16 cellular contexts compared by ENCODE assay signal in the genomic region with DNA sequence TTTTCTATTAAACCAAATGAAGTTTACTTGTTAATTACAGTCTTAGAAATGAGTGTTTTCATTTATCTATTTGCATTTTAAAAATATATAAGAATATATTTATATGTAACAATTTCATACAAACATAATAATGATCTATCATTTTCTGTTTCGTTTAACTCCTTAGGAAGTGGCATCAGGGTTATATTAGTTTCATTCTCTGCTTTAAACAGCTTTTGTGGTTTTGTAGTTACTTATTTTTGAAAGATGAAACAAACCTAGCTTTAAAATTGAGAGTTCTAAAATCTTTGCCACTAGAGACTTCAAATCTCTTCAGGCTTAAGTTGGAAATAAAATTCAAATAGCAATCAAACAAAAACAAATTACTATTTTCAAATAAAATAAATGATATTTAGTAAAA.
A peak's percentile ranks its signal among the peaks of the same experiment; 100 is the strongest.
DNase-seq lines count a peak whose midpoint lies in the region; ATAC-seq and TF ChIP-seq lines count a peak whose summit lies in the region.
"Had no signal": no experiment of that assay in that cellular context is flagged by ENCODE, and none has a peak within 500 bp of the region (broad histone marks: within the 10 kb centered on the region; RNA-seq: fewer than 3 reads in every experiment).

No MANE protein-coding gene starts in this region.

- ATAC-seq in GM18505 (IDR thresholded peaks at IDR 0.05; ENCODE audit: unreplicated experiment) (peak; percentile 62), GM19468 (IDR thresholded peaks at IDR 0.05; ENCODE audit: extremely low read depth, unreplicated experiment) (peak; percentile 79), HG02798 (IDR thresholded peaks at IDR 0.05; ENCODE audit: poor library complexity, unreplicated experiment) (peak; percentile 89), HG03378 (IDR thresholded peaks at IDR 0.05; ENCODE audit: unreplicated experiment) (peak; percentile 95), HG03439 (IDR thresholded peaks at IDR 0.05; ENCODE audit: unreplicated experiment) (no peak)
- ATAC-seq: left lung; naive thymus-derived CD8-positive, alpha-beta T cell had no signal

- H3K36me3 Mint-ChIP-seq in activated naive CD4-positive, alpha-beta T cell treated with anti-CD3 and anti-CD28 coated beads, Interleukin-2, amount 10 ng/mL, durations not matched to agents 7 days and 5 days: no peaks in the 10 kb centered on the region
- H3K36me3 Mint-ChIP-seq: naive thymus-derived CD8-positive, alpha-beta T cell had no signal

- CTCF ChIA-PET in activated naive CD4-positive, alpha-beta T cell treated with anti-CD3 and anti-CD28 coated beads, Interleukin-2, amount 10 ng/mL, durations not matched to agents 7 days and 5 days (lab: Charles Lee): interaction anchor here (1.0 kb wide), 1 partner anchor 10 kb away, joined by 3 read pairs; no protein-coding TSS in a partner anchor

- no peak for TF ChIP-seq POLR2A in GM18505 (IDR thresholded peaks at IDR 0.05; ENCODE audit: borderline replicate concordance, extremely low read depth, insufficient read depth, insufficient read length)

- no peaks in the 10 kb centered on the region for H3K27me3 Mint-ChIP-seq in activated naive CD4-positive, alpha-beta T cell treated with anti-CD3 and anti-CD28 coated beads, Interleukin-2, amount 10 ng/mL, durations not matched to agents 7 days and 5 days

- no peak overlapping the region for H3K27ac Mint-ChIP-seq in activated naive CD4-positive, alpha-beta T cell treated with anti-CD3 and anti-CD28 coated beads, Interleukin-2, amount 10 ng/mL, durations not matched to agents 7 days and 5 days
- H3K27ac Mint-ChIP-seq: naive thymus-derived CD8-positive, alpha-beta T cell had no signal

- DNase-seq in A172 (ENCODE audit: low spot score): no peak
- DNase-seq in cortex of kidney (lab: John Stamatoyannopoulos, UW): no peak
- no peak for DNase-seq in activated naive CD4-positive, alpha-beta T cell treated with anti-CD3 and anti-CD28 coated beads, Interleukin-2, amount 10 ng/mL, durations not matched to agents 7 days and 5 days
- DNase-seq: activated CD8-positive, alpha-beta memory T cell treated with anti-CD3 and anti-CD28 coated beads for 24 hours; activated effector memory CD4-positive, alpha-beta T cell treated with anti-CD3 and anti-CD28 coated beads, Interleukin-2, amount 50 U/mL, for 16 hours; dorsolateral prefrontal cortex; KG1; left lung; naive thymus-derived CD8-positive, alpha-beta T cell; NCI-H1417 treated with DMSO at 0.1 percent for 48 hours; NCI-H446 treated with DMSO at 0.1 percent for 48 hours had no signal

- H3K4me3 Mint-ChIP-seq in activated naive CD4-positive, alpha-beta T cell treated with anti-CD3 and anti-CD28 coated beads, Interleukin-2, amount 10 ng/mL, durations not matched to agents 7 days and 5 days: no peak overlapping the region
- H3K4me3 Mint-ChIP-seq: naive thymus-derived CD8-positive, alpha-beta T cell had no signal

- H3K4me1 Mint-ChIP-seq in activated naive CD4-positive, alpha-beta T cell treated with anti-CD3 and anti-CD28 coated beads, Interleukin-2, amount 10 ng/mL, durations not matched to agents 7 days and 5 days: no peaks in the 10 kb centered on the region
- H3K4me1 Mint-ChIP-seq: naive thymus-derived CD8-positive, alpha-beta T cell had no signal

- peaks cover 3% of the 10 kb centered on the region for H3K9me3 Mint-ChIP-seq in activated naive CD4-positive, alpha-beta T cell treated with anti-CD3 and anti-CD28 coated beads, Interleukin-2, amount 10 ng/mL, durations not matched to agents 7 days and 5 days
